9 cellular contexts compared by ENCODE assay signal in the genomic region with DNA sequence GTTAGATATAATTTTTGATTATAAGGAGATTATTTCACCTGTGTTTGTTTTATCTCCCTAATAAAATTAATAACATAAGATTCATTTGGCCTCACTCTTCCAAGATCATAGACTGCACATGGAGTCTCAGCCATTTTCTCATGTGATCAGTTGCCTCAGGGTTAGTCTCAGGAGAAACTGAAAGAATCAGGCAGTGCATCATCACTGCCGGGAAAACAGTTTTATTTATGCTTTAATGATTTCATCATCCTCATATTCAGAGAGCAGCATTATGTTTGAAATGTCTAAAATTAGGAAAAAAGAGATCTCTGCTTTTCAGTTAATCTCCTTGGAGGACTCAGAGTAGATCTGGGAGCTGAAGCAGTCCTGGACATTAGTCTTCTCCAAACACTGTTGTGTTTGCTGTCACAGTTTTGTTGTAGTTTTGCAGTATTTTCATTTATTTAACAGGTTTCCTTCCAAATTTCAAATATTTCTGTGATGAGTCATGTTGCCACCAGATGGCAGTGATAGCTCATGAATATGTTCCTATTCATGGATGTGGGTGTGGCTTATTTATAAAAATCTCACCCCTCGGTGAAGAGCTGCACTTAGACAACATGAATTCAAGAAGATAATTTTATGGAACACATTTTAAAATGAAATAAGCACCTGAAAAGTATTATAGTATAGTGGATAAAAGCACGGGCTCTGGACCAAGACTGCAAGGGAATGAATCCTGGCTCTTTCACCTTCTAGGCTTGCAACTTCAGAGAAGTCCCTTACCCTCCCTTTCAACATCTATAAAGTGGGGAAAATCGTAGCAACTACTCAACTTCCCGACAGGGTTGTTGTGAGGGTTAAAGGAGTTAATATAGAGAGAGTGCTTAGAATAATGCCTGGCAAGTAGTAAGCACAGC. TPM values are rescaled to one million over a fixed set of nuclear protein-coding genes. Genes with fewer than 3 reads are reported as not detected.
DNase-seq lines count a peak whose midpoint lies in the region; ATAC-seq, FAIRE-seq and TF ChIP-seq lines count a peak whose summit lies in the region.
"Had no signal": no experiment of that assay in that cellular context is flagged by ENCODE, and none has a peak within 500 bp of the region (broad histone marks: within the 10 kb centered on the region; RNA-seq: fewer than 3 reads in every experiment).

No MANE protein-coding gene starts in this region.

- H3K9me3 ChIP-seq in pancreas: no peaks in the 10 kb centered on the region

- peaks cover 7% of the 10 kb centered on the region for H3K4me1 Mint-ChIP-seq in activated T-helper 2 cell treated with anti-CD3 and anti-CD28 coated beads, Interferon-gamma antibody, Interleukin-2, Interleukin-4, amounts not matched to agents 10 μg/mL and 5 μg/mL and 100 μg/mL, durations not matched to agents 14 hours and 24 hours and 36 hours (ENCODE audit: low read depth)

- ATAC-seq in GM18519 (IDR thresholded peaks at IDR 0.05; ENCODE audit: low FRiP score, unreplicated experiment) (peak; percentile 51), pancreas (peak in 3 of 4 donors; percentile 73 to 88 (median 75)), GM21737 (IDR thresholded peaks at IDR 0.05; ENCODE audit: unreplicated experiment) (no peak)

- peak; percentile 83 for FAIRE-seq in frontal cortex (lab: Jason Lieb, UNC)
- FAIRE-seq in pancreas (lab: Jason Lieb, UNC): peak; percentile 83

- H3K27ac ChIP-seq in VCaP: peak overlapping the region; percentile 49
- peak overlapping the region in 1 of 4 donors; percentile 1 for H3K27ac ChIP-seq in pancreas

- H3K27me3 Mint-ChIP-seq in activated T-helper 2 cell treated with anti-CD3 and anti-CD28 coated beads, Interferon-gamma antibody, Interleukin-2, Interleukin-4, amounts not matched to agents 10 μg/mL and 5 μg/mL and 100 μg/mL, durations not matched to agents 14 hours and 24 hours and 36 hours (ENCODE audit: low read depth): no peaks in the 10 kb centered on the region
- H3K27me3 Mint-ChIP-seq: T-cell had no signal

- H3K27me3 ChIP-seq in pancreas: no peaks in the 10 kb centered on the region

- H3K36me3 ChIP-seq in pancreas: no peaks in the 10 kb centered on the region

- no peak overlapping the region for H3K4me3 Mint-ChIP-seq in activated T-helper 2 cell treated with anti-CD3 and anti-CD28 coated beads, Interferon-gamma antibody, Interleukin-2, Interleukin-4, amounts not matched to agents 10 μg/mL and 5 μg/mL and 100 μg/mL, durations not matched to agents 14 hours and 24 hours and 36 hours (ENCODE audit: low read depth)
- H3K4me3 Mint-ChIP-seq: T-cell had no signal

- H3K4me1 ChIP-seq in pancreas: peaks cover 0 to 6% (median 4%) of the 10 kb centered on the region in 3 donors

- H3K4me3 ChIP-seq in pancreas: no peak overlapping the region

- H3K9me3 Mint-ChIP-seq in activated T-helper 2 cell treated with anti-CD3 and anti-CD28 coated beads, Interferon-gamma antibody, Interleukin-2, Interleukin-4, amounts not matched to agents 10 μg/mL and 5 μg/mL and 100 μg/mL, durations not matched to agents 14 hours and 24 hours and 36 hours: no peaks in the 10 kb centered on the region
- H3K9me3 Mint-ChIP-seq: T-cell had no signal

- intact Hi-C loops in pancreas (cut with DNase I): no loop called here
- intact Hi-C loops in activated T-helper 2 cell treated with anti-CD3 and anti-CD28 coated beads, Interferon-gamma antibody, Interleukin-2, Interleukin-4, amounts not matched to agents 10 μg/mL and 5 μg/mL and 100 μg/mL, durations not matched to agents 14 hours and 24 hours and 36 hours (cut with micrococcal nuclease): loop anchor here (2.0 to 5.0 kb wide), 2 partner anchors 117 to 619 kb away; no protein-coding TSS in a partner anchor

- no peak overlapping the region for H3K27ac Mint-ChIP-seq in activated T-helper 2 cell treated with anti-CD3 and anti-CD28 coated beads, Interferon-gamma antibody, Interleukin-2, Interleukin-4, amounts not matched to agents 10 μg/mL and 5 μg/mL and 100 μg/mL, durations not matched to agents 14 hours and 24 hours and 36 hours
- H3K27ac Mint-ChIP-seq: T-cell had no signal

- H3K36me3 Mint-ChIP-seq in activated T-helper 2 cell treated with anti-CD3 and anti-CD28 coated beads, Interferon-gamma antibody, Interleukin-2, Interleukin-4, amounts not matched to agents 10 μg/mL and 5 μg/mL and 100 μg/mL, durations not matched to agents 14 hours and 24 hours and 36 hours (ENCODE audit: low read depth): peaks cover 63% of the 10 kb centered on the region

- TF ChIP-seq CTCF in VCaP (conservative IDR thresholded peaks at IDR 0.05) (peak; percentile 71), pancreas (IDR thresholded peaks at IDR 0.05) (peak in 3 of 4 donors; percentile 17 to 37 (median 31))

- DNase-seq in CD1c-positive myeloid dendritic cell (ENCODE audit: extremely low spot score): peak; percentile 62
- peak; percentile 25 for DNase-seq in NCI-H2107 treated with DMSO at 0.1 percent for 48 hours (lab: John Stamatoyannopoulos, UW; ENCODE audit: unreplicated experiment)
- peak; percentile 6 to 51 for DNase-seq in frontal cortex (ENCODE audit: low spot score in 2 of 2)
- no peak for DNase-seq in pancreas
- DNase-seq in activated T-helper 2 cell treated with anti-CD3 and anti-CD28 coated beads, Interferon-gamma antibody, Interleukin-2, Interleukin-4, amounts not matched to agents 10 μg/mL and 5 μg/mL and 100 μg/mL, durations not matched to agents 14 hours and 24 hours and 36 hours (ENCODE audit: low spot score): no peak

- WGBS in pancreas, 2 donors: 34 to 40% methylated on average over 5 of the region's 5 CpGs

RNA-seq across cellular contexts. Expression of gene CHD1L, which starts 31.2 kb away (rescaled TPM):
- total RNA-seq in frontal cortex (16.3 TPM), pancreas (10 to 100 TPM in 4 of 6 donors, 1 to 10 TPM in 2; 6.6 to 17.0 (median 11.8) TPM)
- 10 to 100 TPM; 10.4 to 15.2 TPM for polyA plus RNA-seq in pancreas
- total RNA-seq in activated T-helper 2 cell treated with anti-CD3 and anti-CD28 coated beads, Interferon-gamma antibody, Interleukin-2, Interleukin-4, amounts not matched to agents 10 μg/mL and 5 μg/mL and 100 μg/mL, durations not matched to agents 14 hours and 24 hours and 36 hours: 76.6 and 86.0 TPM in 2 replicates

RNA-seq across cellular contexts. Expression of gene FMO5, which starts 48.5 kb away (rescaled TPM):
- total RNA-seq in frontal cortex: 0.41 TPM
- total RNA-seq in pancreas: 10 to 100 TPM in 5 of 6 donors, 1 to 10 TPM in 1; 7.5 to 32.5 (median 14.6) TPM
- polyA plus RNA-seq in pancreas: 10 to 100 TPM; 12.2 to 19.0 TPM
- 0.09 TPM in 2 replicates for total RNA-seq in activated T-helper 2 cell treated with anti-CD3 and anti-CD28 coated beads, Interferon-gamma antibody, Interleukin-2, Interleukin-4, amounts not matched to agents 10 μg/mL and 5 μg/mL and 100 μg/mL, durations not matched to agents 14 hours and 24 hours and 36 hours

Comparison
In these comparisons a context has a peak if more than half of its experiments do, and no peak if none do; other contexts are left out.
1. DNase-seq: peak in CD1c-positive myeloid dendritic cell (single experiment), NCI-H2107 treated with DMSO at 0.1 percent for 48 hours (single experiment) and frontal cortex (2 of 2); none in pancreas (0 of 6) and activated T-helper 2 cell treated with anti-CD3 and anti-CD28 coated beads, Interferon-gamma antibody, Interleukin-2, Interleukin-4, amounts not matched to agents 10 μg/mL and 5 μg/mL and 100 μg/mL, durations not matched to agents 14 hours and 24 hours and 36 hours (single experiment).